ENCODE assay signal across 1 cellular context in genomic region chr11:59815754-59816153, GRCh38.
TF ChIP-seq lines count a peak whose summit lies in the region.

No MANE protein-coding gene starts in this region.

TF ChIP-seq in GM23338, 12 proteins besides CTCF, POLR2A, EP300 and RAD21 (continued from another document):
- no peak for TF ChIP-seq ZNF462 (CRISPR knock-in tag; IDR thresholded peaks at IDR 0.05)
